In the genomic region with DNA sequence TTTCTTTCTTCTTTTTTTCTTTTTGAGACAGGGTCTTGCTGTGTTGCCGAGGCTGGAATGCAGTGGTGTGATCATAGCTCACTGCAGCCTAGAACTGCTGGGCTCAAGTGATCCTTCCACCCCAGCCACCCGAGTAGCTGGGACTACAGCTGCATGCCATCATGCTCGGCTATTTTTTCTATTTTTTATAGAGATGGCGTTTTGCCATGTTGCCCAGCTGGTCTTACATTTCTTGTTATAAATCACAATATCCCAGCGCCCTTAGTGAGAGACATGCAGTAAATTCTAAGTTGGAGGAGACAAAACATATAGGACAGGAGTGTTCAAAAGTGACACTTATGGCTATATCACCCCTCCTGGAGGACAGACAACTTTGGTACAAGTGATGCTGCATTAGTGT, we compare ENCODE assay signal across 17 cellular contexts.
A peak's percentile ranks its signal among the peaks of the same experiment; 100 is the strongest.
DNase-seq lines count a peak whose midpoint lies in the region; TF ChIP-seq lines count a peak whose summit lies in the region.
"Had no signal": no experiment of that assay in that cellular context is flagged by ENCODE, and none has a peak within 500 bp of the region (broad histone marks: within the 10 kb centered on the region; RNA-seq: fewer than 3 reads in every experiment).

No MANE protein-coding gene starts in this region.

- DNase-seq in DMS 273 (lab: John Stamatoyannopoulos, UW; ENCODE audit: unreplicated experiment) (peak; percentile 67), DMS 273 treated with DMSO at 0.1 percent for 48 hours (lab: John Stamatoyannopoulos, UW) (no peak), adipocyte (ENCODE audit: low read depth) (peak; percentile 2), left kidney (ENCODE audit: low read depth, low spot score) (peak; percentile 34), NCI-H146 treated with DMSO at 0.1 percent for 48 hours (lab: John Stamatoyannopoulos, UW; ENCODE audit: unreplicated experiment) (no peak), middle frontal gyrus (ENCODE audit: extremely low spot score, low spot score) (no peak), NCI-H1436 treated with DMSO at 0.1 percent for 48 hours (lab: John Stamatoyannopoulos, UW) (no peak), WERI-Rb-1 (no peak)
- DNase-seq: BE2C; Caco-2; CD4-positive, alpha-beta T cell; NCI-H1092 treated with DMSO at 0.1 percent for 48 hours; NCI-H187 treated with DMSO at 0.1 percent for 48 hours; NCI-H526 treated with DMSO at 0.1 percent for 48 hours had no signal

- H3K4me1 ChIP-seq in adipocyte (ENCODE audit: control insufficient read depth, insufficient read depth, low read length), result no peaks in the 10 kb centered on the region
- H3K4me1 ChIP-seq: BE2C, Caco-2, SJCRH30 had no signal

- H3K9ac ChIP-seq in adipocyte (ENCODE audit: low read length), result no peak overlapping the region

- H3K4me3 ChIP-seq in adipocyte (ENCODE audit: low read length) (no peak overlapping the region), WERI-Rb-1 (ENCODE audit: low read depth, low read length) (no peak overlapping the region)
- H3K4me3 ChIP-seq: K562, SJCRH30 had no signal

- peaks cover 4% of the 10 kb centered on the region for H3K27me3 ChIP-seq in adipocyte (replicated peaks; ENCODE audit: control insufficient read depth, insufficient read depth, low read length)
- no peaks in the 10 kb centered on the region for H3K27me3 ChIP-seq in WERI-Rb-1 (ENCODE audit: insufficient read depth, low read depth, severe bottlenecking)
- H3K27me3 ChIP-seq: BE2C, SJCRH30 had no signal

- TF ChIP-seq CTCF in WERI-Rb-1 (IDR thresholded peaks at IDR 0.05; ENCODE audit: low read depth, low read length), result no peak

- H3K36me3 ChIP-seq in adipocyte (ENCODE audit: control insufficient read depth, insufficient read depth, low read length, severe bottlenecking) (no peaks in the 10 kb centered on the region), WERI-Rb-1 (no peaks in the 10 kb centered on the region)
- H3K36me3 ChIP-seq: BE2C, SJCRH30 had no signal

- H3K27ac ChIP-seq in WERI-Rb-1, result no peak overlapping the region
- H3K27ac ChIP-seq: 22Rv1, SJCRH30 had no signal

- H3K9me3 ChIP-seq in adipocyte (ENCODE audit: control insufficient read depth, low read length) (no peaks in the 10 kb centered on the region), WERI-Rb-1 (ENCODE audit: severe bottlenecking) (no peaks in the 10 kb centered on the region)
- H3K9me3 ChIP-seq: BE2C, Caco-2, SJCRH30 had no signal

Comparison
In these comparisons a context has a peak if more than half of its experiments do, and no peak if none do; other contexts are left out.
1. DNase-seq: peak in DMS 273 (single experiment), adipocyte (single experiment) and left kidney (single experiment); none in DMS 273 treated with DMSO at 0.1 percent for 48 hours (single experiment), NCI-H146 treated with DMSO at 0.1 percent for 48 hours (single experiment), middle frontal gyrus (single experiment), NCI-H1436 treated with DMSO at 0.1 percent for 48 hours (single experiment) and WERI-Rb-1 (single experiment).